ENCODE assay signal across 32 cellular contexts in the genomic region with DNA sequence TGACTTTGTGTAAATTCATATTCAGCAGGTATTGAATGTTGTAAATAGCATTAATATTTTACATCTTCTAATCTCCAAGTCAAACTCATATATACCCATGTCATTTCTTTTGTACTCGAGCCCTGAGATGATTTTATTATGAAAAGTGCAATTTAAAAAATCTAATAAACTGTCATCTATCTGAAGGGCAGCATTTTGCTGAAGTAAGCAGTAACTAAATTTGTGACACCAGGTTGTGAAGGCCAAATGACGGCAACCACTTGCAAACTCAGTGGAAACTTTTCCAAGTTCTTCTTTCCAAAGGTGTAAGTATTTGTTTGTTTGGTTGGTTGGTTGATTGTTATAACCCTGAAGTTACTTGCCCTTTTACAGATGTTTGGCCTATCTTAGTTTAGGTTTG.
DNase-seq lines count a peak whose midpoint lies in the region; ATAC-seq, FAIRE-seq and TF ChIP-seq lines count a peak whose summit lies in the region.
"Had no signal": no experiment of that assay in that cellular context is flagged by ENCODE, and none has a peak within 500 bp of the region (broad histone marks: within the 10 kb centered on the region; RNA-seq: fewer than 3 reads in every experiment).

No MANE protein-coding gene starts in this region.

- in situ Hi-C loops in HepG2 (cut with HindIII; ENCODE audit: extremely low pct_ligation_motif_present, low pct_unique_long_range_greater_than_20kb) (no loop called here), IMR-90 (cut with MboI; ENCODE audit: low sequenced_read_pairs) (no loop called here)

- H3K27ac ChIP-seq in HepG2 (ENCODE audit: extremely low read length, insufficient read depth, low read length) (no peak overlapping the region), right lobe of liver (no peak overlapping the region), A549 (no peak overlapping the region), IMR-90 (ENCODE audit: insufficient read depth, low read length) (no peak overlapping the region)
- H3K27ac ChIP-seq: 22Rv1; BLaER1; BLaER1 treated with 17β-estradiol and CSF1 and Interleukin-3, amounts not matched to agents 10 nM and 100 nM; C4-2B had no signal

- no peak overlapping the region for H2BK15ac ChIP-seq in IMR-90 (ENCODE audit: low read depth, low read length)

- no peak overlapping the region for H4K5ac ChIP-seq in IMR-90 (ENCODE audit: low read depth, low read length)

- no peaks in the 10 kb centered on the region for H3K79me2 ChIP-seq in HepG2 (ENCODE audit: insufficient read depth, low read length)

- no peaks in the 10 kb centered on the region for H3K36me3 ChIP-seq in HepG2 (replicated peaks in 1 of 2; ENCODE audit: control insufficient read depth in 1 of 2, insufficient read depth in 2 of 2, low read length in 2 of 2)
- no peaks in the 10 kb centered on the region for H3K36me3 ChIP-seq in right lobe of liver
- H3K36me3 ChIP-seq in IMR-90 (ENCODE audit: control insufficient read depth, insufficient read depth, low read length): no peaks in the 10 kb centered on the region
- H3K36me3 ChIP-seq: BE2C; BLaER1; BLaER1 treated with 17β-estradiol and CSF1 and Interleukin-3, amounts not matched to agents 10 nM and 100 nM had no signal

- H3K18ac ChIP-seq in IMR-90 (ENCODE audit: low read depth, low read length): no peak overlapping the region

- H3K27me3 ChIP-seq in HepG2 (ENCODE audit: control insufficient read depth in 1 of 2, insufficient read depth in 2 of 2, low read length in 2 of 2): no peaks in the 10 kb centered on the region
- H3K27me3 ChIP-seq in right lobe of liver: no peaks in the 10 kb centered on the region
- no peaks in the 10 kb centered on the region for H3K27me3 ChIP-seq in IMR-90 (ENCODE audit: control insufficient read depth, insufficient read depth, low read length)
- H3K27me3 ChIP-seq: BLaER1; BLaER1 treated with 17β-estradiol and CSF1 and Interleukin-3, amounts not matched to agents 10 nM and 100 nM had no signal

- TF ChIP-seq EP300 in HepG2 (IDR thresholded peaks at IDR 0.05; ENCODE audit: low read depth in 2 of 2, low read length in 2 of 2): no peak
- no peak for TF ChIP-seq EP300 in HepG2 (CRISPR knock-in tag; IDR thresholded peaks at IDR 0.05; ENCODE audit: borderline replicate concordance)
- no peak for TF ChIP-seq EP300 in A549 (IDR thresholded peaks at IDR 0.05)

- CTCF ChIA-PET in HepG2 (lab: Yijun Ruan, JAX; ENCODE audit: low intra/inter-chr PET ratio, low total read pairs) (no interaction called here), A549 (lab: Yijun Ruan, JAX) (no interaction called here), IMR-90 (lab: Yijun Ruan, JAX) (no interaction called here)

- no peak for ATAC-seq in HepG2
- ATAC-seq in right lobe of liver: no peak
- ATAC-seq in A549: no peak
- ATAC-seq in IMR-90 (ENCODE audit: low read depth): no peak
- no peak for ATAC-seq in HG03175 (IDR thresholded peaks at IDR 0.05; ENCODE audit: unreplicated experiment)
- no peak for ATAC-seq in GM18498 (IDR thresholded peaks at IDR 0.05; ENCODE audit: unreplicated experiment)
- ATAC-seq: CD8-positive, alpha-beta T cell had no signal

- no peak overlapping the region for H3K14ac ChIP-seq in IMR-90 (replicated peaks; ENCODE audit: low read depth, low read length)

- H2AFZ ChIP-seq in HepG2 (ENCODE audit: low read length) (no peak overlapping the region), IMR-90 (replicated peaks; ENCODE audit: low read length, poor library complexity) (no peak overlapping the region)

- dilution Hi-C loops in IMR-90 (cut with HindIII; ENCODE audit: low sequenced_read_pairs, unreplicated experiment): no loop called here

- H3K4me2 ChIP-seq in HepG2 (ENCODE audit: low read depth, low read length) (no peak overlapping the region), A549 (no peak overlapping the region), IMR-90 (ENCODE audit: low read depth, low read length) (no peak overlapping the region)
- H3K4me2 ChIP-seq: BLaER1; BLaER1 treated with 17β-estradiol and CSF1 and Interleukin-3, amounts not matched to agents 10 nM and 100 nM had no signal

- no peak for DNase-seq in HepG2 (ENCODE audit: low spot score)
- DNase-seq in right lobe of liver: no peak
- no peak for DNase-seq in A549 (ENCODE audit: low read depth in 1 of 2, low spot score in 1 of 2)
- no peak for DNase-seq in IMR-90
- DNase-seq: 8988T; ACHN; AML-193; BE2C; C1 segment of cervical spinal cord; Caco-2; Calu3; CD4-positive, alpha-beta memory T cell; CD4-positive, alpha-beta T cell; CD4-positive, CD25-positive, alpha-beta regulatory T cell; CD8-positive, alpha-beta memory T cell; CD8-positive, alpha-beta T cell; COR-L47; DMS 273 treated with DMSO at 0.1 percent for 48 hours; DMS153; DMS53; DMS79; DMS79 treated with DMSO at 0.1 percent for 48 hours; DND-41; EL had no signal

- H2AK9ac ChIP-seq in IMR-90 (replicated peaks; ENCODE audit: low read depth, low read length, poor library complexity): no peak overlapping the region

- TF ChIP-seq CTCF in HepG2 (CRISPR knock-in tag; IDR thresholded peaks at IDR 0.05): no peak
- no peak for TF ChIP-seq CTCF in right lobe of liver (IDR thresholded peaks at IDR 0.05)
- TF ChIP-seq CTCF in A549 (IDR thresholded peaks at IDR 0.05): no peak
- TF ChIP-seq CTCF in IMR-90 (conservative IDR thresholded peaks at IDR 0.05; ENCODE audit: low read depth, low read length): no peak

- 16% methylated on average over 2 of the region's 2 CpGs for WGBS in HepG2 (ENCODE audit: low lambda C conversion rate)
- 42% methylated on average over 2 of the region's 2 CpGs for WGBS in right lobe of liver (ENCODE audit: insufficient coverage, low coverage, low lambda C conversion rate, missing lambda C conversion rate)
- 49% methylated on average over 2 of the region's 2 CpGs for WGBS in A549 (ENCODE audit: missing lambda C conversion rate)
- no CpG with 5 or more reads among the region's 2 CpGs for WGBS in IMR-90 (ENCODE audit: extremely low coverage in 2 of 2, insufficient read length in 1 of 2), 2 experiments

- no peak overlapping the region for H2BK20ac ChIP-seq in IMR-90 (ENCODE audit: low read depth, low read length)

- H3K4me3 ChIP-seq in HepG2 (replicated peaks in 1 of 3; ENCODE audit: insufficient read depth in 1 of 3, low read depth in 2 of 3, low read length in 3 of 3) (no peak overlapping the region), right lobe of liver (no peak overlapping the region), A549 (no peak overlapping the region), IMR-90 (ENCODE audit: insufficient read depth, low read depth, low read length) (no peak overlapping the region)
- H3K4me3 ChIP-seq: BLaER1; BLaER1 treated with 17β-estradiol and CSF1 and Interleukin-3, amounts not matched to agents 10 nM and 100 nM had no signal

- no peak overlapping the region for H2AK5ac ChIP-seq in IMR-90 (ENCODE audit: low read depth, low read length)

- H3K9me1 ChIP-seq in IMR-90 (ENCODE audit: insufficient read depth, low read length): no peaks in the 10 kb centered on the region

- no peak overlapping the region for H4K91ac ChIP-seq in IMR-90 (ENCODE audit: insufficient read depth, low read depth, low read length)

- no peak overlapping the region for H2BK120ac ChIP-seq in IMR-90 (ENCODE audit: low read depth, low read length)

- POLR2A ChIA-PET in HepG2 (lab: Yijun Ruan, JAX): no interaction called here
- POLR2A ChIA-PET in A549 (lab: Yijun Ruan, JAX): no interaction called here
- POLR2A ChIA-PET in IMR-90 (lab: Charles Lee; ENCODE audit: unreplicated experiment): no interaction called here

- H2BK5ac ChIP-seq in IMR-90 (ENCODE audit: low read depth, low read length, poor library complexity, severe bottlenecking): no peak overlapping the region

- no peak overlapping the region for H3K23ac ChIP-seq in IMR-90 (ENCODE audit: low read depth, low read length)

- H3K4me1 ChIP-seq in HepG2 (ENCODE audit: insufficient read depth, low read length) (no peaks in the 10 kb centered on the region), right lobe of liver (no peaks in the 10 kb centered on the region), A549 (no peaks in the 10 kb centered on the region), IMR-90 (ENCODE audit: control insufficient read depth, insufficient read depth, low read length) (no peaks in the 10 kb centered on the region; the same call in 1 of the 2 replicates)
- H3K4me1 ChIP-seq: BE2C; BLaER1; BLaER1 treated with 17β-estradiol and CSF1 and Interleukin-3, amounts not matched to agents 10 nM and 100 nM; Caco-2 had no signal

- H4K20me1 ChIP-seq in HepG2 (ENCODE audit: insufficient read depth, low read length) (no peaks in the 10 kb centered on the region), IMR-90 (ENCODE audit: insufficient read depth, low read length) (no peaks in the 10 kb centered on the region)
- H4K20me1 ChIP-seq: BLaER1; BLaER1 treated with 17β-estradiol and CSF1 and Interleukin-3, amounts not matched to agents 10 nM and 100 nM had no signal

- no peak overlapping the region for H3K56ac ChIP-seq in IMR-90 (ENCODE audit: extremely low read depth, insufficient read depth, low read length)

- FAIRE-seq in HepG2 (lab: Jason Lieb, UNC) (no peak), A549 (lab: Jason Lieb, UNC) (no peak)
- FAIRE-seq: A204.1, D721Med had no signal

- TF ChIP-seq RAD21 in HepG2 (CRISPR knock-in tag; IDR thresholded peaks at IDR 0.05) (no peak), A549 (conservative IDR thresholded peaks at IDR 0.05 in 1 of 2, IDR thresholded peaks at IDR 0.05 in 1 of 2) (no peak), IMR-90 (IDR thresholded peaks at IDR 0.05; ENCODE audit: low read length) (no peak)

- BruUV-seq in HepG2 (replicated peaks; lab: Mats Ljungman, UMichigan) (no TSS peak), IMR-90 (replicated peaks; lab: Mats Ljungman, UMichigan) (no TSS peak)

- no peak overlapping the region for H3K9ac ChIP-seq in HepG2 (ENCODE audit: insufficient read depth, low read depth, low read length)
- no peak overlapping the region for H3K9ac ChIP-seq in IMR-90 (ENCODE audit: low read depth, low read length)
- H3K9ac ChIP-seq: BLaER1; BLaER1 treated with 17β-estradiol and CSF1 and Interleukin-3, amounts not matched to agents 10 nM and 100 nM had no signal

- H3K4ac ChIP-seq in IMR-90 (ENCODE audit: low read depth, low read length): no peak overlapping the region

- TF ChIP-seq POLR2A in HepG2 (IDR thresholded peaks at IDR 0.05; ENCODE audit: insufficient read depth in 1 of 2, low read depth in 2 of 2, low read length in 2 of 2): no peak
- TF ChIP-seq POLR2A in right lobe of liver (IDR thresholded peaks at IDR 0.05): no peak
- no peak for TF ChIP-seq POLR2A in A549 (IDR thresholded peaks at IDR 0.05; ENCODE audit: low read length)
- TF ChIP-seq POLR2A in IMR-90 (IDR thresholded peaks at IDR 0.05; ENCODE audit: low read depth, low read length): no peak

- H3K9me3 ChIP-seq in HepG2 (ENCODE audit: low read length) (no peaks in the 10 kb centered on the region), right lobe of liver (no peaks in the 10 kb centered on the region), A549 (no peaks in the 10 kb centered on the region), IMR-90 (ENCODE audit: control insufficient read depth, insufficient read depth, low read length) (no peaks in the 10 kb centered on the region)
- H3K9me3 ChIP-seq: BE2C; BLaER1; BLaER1 treated with 17β-estradiol and CSF1 and Interleukin-3, amounts not matched to agents 10 nM and 100 nM; Caco-2 had no signal

- no peaks in the 10 kb centered on the region for H3K79me1 ChIP-seq in IMR-90 (ENCODE audit: low read depth in 1 of 2, low read length in 2 of 2)

- no peak overlapping the region for H4K8ac ChIP-seq in IMR-90 (ENCODE audit: low read depth in 2 of 2, low read length in 2 of 2)

- intact Hi-C loops in HepG2 (cut with micrococcal nuclease; ENCODE audit: unreplicated experiment): no loop called here
- intact Hi-C loops in right lobe of liver (cut with DNase I): no loop called here
- intact Hi-C loops in IMR-90 (cut with micrococcal nuclease): no loop called here

Comparison
In these comparisons a context has a peak if more than half of its experiments do, and no peak if none do; other contexts are left out.
1. Of the 38 proteins assayed by ChIP-seq in both HepG2 and A549: peak only in HepG2: none; only in A549: none; in both: MAFK; in neither: 37.